ENCODE assay signal across 1 cellular context in genomic region chr2:127796389-127796788, GRCh38.
A peak's percentile ranks its signal among the peaks of the same experiment; 100 is the strongest.
TF ChIP-seq lines count a peak whose summit lies in the region.

No MANE protein-coding gene starts in this region.

TF ChIP-seq in GM12878, 131 proteins besides CTCF, POLR2A, EP300 and RAD21 (continued from another document):
- TF ChIP-seq, protein P1, sequence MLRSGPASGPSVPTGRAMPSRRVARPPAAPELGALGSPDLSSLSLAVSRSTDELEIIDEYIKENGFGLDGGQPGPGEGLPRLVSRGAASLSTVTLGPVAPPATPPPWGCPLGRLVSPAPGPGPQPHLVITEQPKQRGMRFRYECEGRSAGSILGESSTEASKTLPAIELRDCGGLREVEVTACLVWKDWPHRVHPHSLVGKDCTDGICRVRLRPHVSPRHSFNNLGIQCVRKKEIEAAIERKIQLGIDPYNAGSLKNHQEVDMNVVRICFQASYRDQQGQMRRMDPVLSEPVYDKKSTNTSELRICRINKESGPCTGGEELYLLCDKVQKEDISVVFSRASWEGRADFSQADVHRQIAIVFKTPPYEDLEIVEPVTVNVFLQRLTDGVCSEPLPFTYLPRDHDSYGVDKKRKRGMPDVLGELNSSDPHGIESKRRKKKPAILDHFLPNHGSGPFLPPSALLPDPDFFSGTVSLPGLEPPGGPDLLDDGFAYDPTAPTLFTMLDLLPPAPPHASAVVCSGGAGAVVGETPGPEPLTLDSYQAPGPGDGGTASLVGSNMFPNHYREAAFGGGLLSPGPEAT (IDR thresholded peaks at IDR 0.05; ENCODE audit: low read depth) = peak; percentile 67; the same call in 1 of the 2 replicates
- TF ChIP-seq PML (IDR thresholded peaks at IDR 0.05; ENCODE audit: low read length) (no peak), IRF4 (IDR thresholded peaks at IDR 0.05; ENCODE audit: low read depth, low read length) (peak; percentile 75; the same call in 1 of the 2 replicates), E2F4 (IDR thresholded peaks at IDR 0.05; ENCODE audit: low read depth, low read length) (no peak), KDM1A (IDR thresholded peaks at IDR 0.05; ENCODE audit: borderline replicate concordance) (no peak), YBX1 (IDR thresholded peaks at IDR 0.05) (no peak), NFIC (IDR thresholded peaks at IDR 0.05; ENCODE audit: low read depth, low read length) (0 out of 2 replicates have a peak, but pooled peaks have one; percentile 28), EED (IDR thresholded peaks at IDR 0.05; ENCODE audit: low read depth) (0 out of 2 replicates have a peak, but pooled peaks have one; percentile 18), RB1 (IDR thresholded peaks at IDR 0.05; ENCODE audit: borderline replicate concordance) (no peak)
